In genomic region chr17:78707923-78708322, GRCh38 we compare ENCODE assay signal across 1 cellular context.
TF ChIP-seq lines count a peak whose summit lies in the region.

No MANE protein-coding gene starts in this region.

TF ChIP-seq in WTC11, 78 proteins besides CTCF, POLR2A, EP300 and RAD21 (continued from another document):
- TF ChIP-seq AFF4 (CRISPR knock-in tag; IDR thresholded peaks at IDR 0.05; ENCODE audit: borderline replicate concordance): no peak
- TF ChIP-seq ZNF671 (CRISPR knock-in tag; IDR thresholded peaks at IDR 0.05): no peak
- no peak for TF ChIP-seq CDX4 (CRISPR knock-in tag; IDR thresholded peaks at IDR 0.05; ENCODE audit: borderline replicate concordance)
- TF ChIP-seq ZNF121 (CRISPR knock-in tag; IDR thresholded peaks at IDR 0.05): no peak
- TF ChIP-seq JUN (CRISPR knock-in tag; IDR thresholded peaks at IDR 0.05): no peak
- no peak for TF ChIP-seq ZNF219 (CRISPR knock-in tag; IDR thresholded peaks at IDR 0.05; ENCODE audit: borderline replicate concordance)
- no peak for TF ChIP-seq ZBTB21 (CRISPR knock-in tag; IDR thresholded peaks at IDR 0.05; ENCODE audit: borderline replicate concordance)
